Comparison of ENCODE assay signal across 13 cellular contexts in genomic region chr7:129609666-129610065, GRCh38. TPM values are rescaled to one million over a fixed set of nuclear protein-coding genes. Genes with fewer than 3 reads are reported as not detected.
DNase-seq lines count a peak whose midpoint lies in the region; ATAC-seq and TF ChIP-seq lines count a peak whose summit lies in the region.
"Had no signal": no experiment of that assay in that cellular context is flagged by ENCODE, and none has a peak within 500 bp of the region (broad histone marks: within the 10 kb centered on the region; RNA-seq: fewer than 3 reads in every experiment).

No MANE protein-coding gene starts in this region.

- peaks cover 55% of the 10 kb centered on the region for H3K79me2 ChIP-seq in PC-3 (ENCODE audit: low read length)
- peaks cover 32% of the 10 kb centered on the region for H3K79me2 ChIP-seq in smooth muscle cell (ENCODE audit: low read depth)

- peak overlapping the region; percentile 76; the same call in 1 of the 2 replicates for H3K4me2 ChIP-seq in PC-3 (ENCODE audit: low read length)
- H3K4me2 ChIP-seq in smooth muscle cell = no peak overlapping the region

- H3K9ac ChIP-seq in PC-3 (ENCODE audit: low read length) (no peak overlapping the region), endodermal cell (ENCODE audit: extremely low read depth, low read length, poor library complexity, severe bottlenecking) (no peak overlapping the region), smooth muscle cell (ENCODE audit: low read depth) (no peak overlapping the region)

- CTCF ChIA-PET in PC-3 (lab: Charles Lee) = no interaction called here

- H3K27me3 ChIP-seq in PC-3 (ENCODE audit: low read length) (no peaks in the 10 kb centered on the region), endodermal cell (ENCODE audit: control insufficient read depth, insufficient read depth, low read length, poor library complexity, severe bottlenecking) (no peaks in the 10 kb centered on the region), smooth muscle cell (ENCODE audit: low read depth) (no peaks in the 10 kb centered on the region)
- H3K27me3 ChIP-seq: SJSA1, upper lobe of right lung had no signal

- H3F3A ChIP-seq in PC-3 (ENCODE audit: low read length, unreplicated experiment) (no peaks in the 10 kb centered on the region), smooth muscle cell (ENCODE audit: low read depth) (no peaks in the 10 kb centered on the region)

- H3K9me3 ChIP-seq in PC-3 (ENCODE audit: low read length) = no peaks in the 10 kb centered on the region
- H3K9me3 ChIP-seq in endodermal cell (ENCODE audit: control insufficient read depth, low read length) = no peaks in the 10 kb centered on the region
- no peaks in the 10 kb centered on the region for H3K9me3 ChIP-seq in smooth muscle cell (replicated peaks; ENCODE audit: low read depth)
- H3K9me3 ChIP-seq: SJSA1, upper lobe of right lung had no signal

- H4K20me1 ChIP-seq in PC-3 (ENCODE audit: low read length) = peaks cover 17% of the 10 kb centered on the region
- H4K20me1 ChIP-seq in smooth muscle cell (ENCODE audit: low read depth) = peaks cover 23% of the 10 kb centered on the region

- WGBS in endodermal cell (ENCODE audit: insufficient coverage in 1 of 2, insufficient read length in 1 of 2), 2 experiments = 85 to 91% methylated on average over 2 of the region's 2 CpGs
- WGBS in smooth muscle cell (ENCODE audit: low lambda C conversion rate) = 81% methylated on average over 2 of the region's 2 CpGs

- no TSS peak for BruUV-seq in PC-3 (replicated peaks; lab: Mats Ljungman, UMichigan)

- H3K9me2 ChIP-seq in PC-3 (replicated peaks; ENCODE audit: low read length) = no peaks in the 10 kb centered on the region

- H2AFZ ChIP-seq in PC-3 (ENCODE audit: low read length) = no peak overlapping the region
- H2AFZ ChIP-seq in smooth muscle cell (ENCODE audit: low read depth) = no peak overlapping the region

- H3K27me3 Mint-ChIP-seq in activated T-cell treated with anti-CD3 and anti-CD28 coated beads, Interleukin-2, amount 50 U/mL, for 72 hours (ENCODE audit: low read depth) = no peaks in the 10 kb centered on the region
- H3K27me3 Mint-ChIP-seq in endodermal cell (ENCODE audit: insufficient read depth) = no peaks in the 10 kb centered on the region

- TF ChIP-seq CTCF in PC-3 (conservative IDR thresholded peaks at IDR 0.05; ENCODE audit: low read depth, low read length) (no peak), endodermal cell (conservative IDR thresholded peaks at IDR 0.05) (no peak), smooth muscle cell (IDR thresholded peaks at IDR 0.05; ENCODE audit: borderline replicate concordance, insufficient read depth, poor library complexity, severe bottlenecking) (no peak)

- no peak overlapping the region for H3K27ac ChIP-seq in PC-3 (ENCODE audit: low read length)
- no peak overlapping the region for H3K27ac ChIP-seq in endodermal cell (ENCODE audit: low read depth, low read length)
- peak overlapping the region; percentile 58 for H3K27ac ChIP-seq in smooth muscle cell (ENCODE audit: low read depth)
- H3K27ac ChIP-seq: SJSA1, upper lobe of right lung had no signal

- peak overlapping the region; percentile 96 for H3K27ac Mint-ChIP-seq in activated T-cell treated with anti-CD3 and anti-CD28 coated beads, Interleukin-2, amount 50 U/mL, for 72 hours
- peak overlapping the region; percentile 59 for H3K27ac Mint-ChIP-seq in endodermal cell

- H3K36me3 ChIP-seq in PC-3 (ENCODE audit: low read depth, low read length) = peaks cover 19% of the 10 kb centered on the region; the same call in 1 of the 2 replicates
- H3K36me3 ChIP-seq in endodermal cell (ENCODE audit: control insufficient read depth, insufficient read depth, low read length) = peaks cover 20% of the 10 kb centered on the region
- H3K36me3 ChIP-seq in smooth muscle cell (ENCODE audit: low read depth) = no peaks in the 10 kb centered on the region

- H3K9me3 Mint-ChIP-seq in activated T-cell treated with anti-CD3 and anti-CD28 coated beads, Interleukin-2, amount 50 U/mL, for 72 hours = no peaks in the 10 kb centered on the region
- H3K9me3 Mint-ChIP-seq in endodermal cell = no peaks in the 10 kb centered on the region

- H3K4me3 Mint-ChIP-seq in activated T-cell treated with anti-CD3 and anti-CD28 coated beads, Interleukin-2, amount 50 U/mL, for 72 hours = peak overlapping the region; percentile 94 to 95
- H3K4me3 Mint-ChIP-seq in endodermal cell = peak overlapping the region; percentile 84

- DNase-seq in activated T-cell treated with anti-CD3 and anti-CD28 coated beads, Interleukin-2, amount 50 U/mL, for 72 hours = no peak
- DNase-seq in activated T-cell treated with anti-CD3 and anti-CD28 coated beads, Interleukin-2, amount 50 U/mL, for 48 hours = no peak
- DNase-seq in PC-3 (no peak), endodermal cell (no peak), smooth muscle cell (lab: John Stamatoyannopoulos, UW; ENCODE audit: unreplicated experiment) (no peak), amygdala (lab: John Stamatoyannopoulos, UW) (no peak), left cardiac atrium (no peak), NCI-H748 (lab: John Stamatoyannopoulos, UW; ENCODE audit: unreplicated experiment) (no peak)
- DNase-seq: activated CD8-positive, alpha-beta memory T cell treated with anti-CD3 and anti-CD28 coated beads, Interleukin-2, amount 50 U/mL, for 4 hours; NCI-H226; right cardiac atrium; upper lobe of right lung had no signal

- peak overlapping the region; percentile 77; the same call in 1 of the 2 replicates for H3K4me3 ChIP-seq in PC-3 (ENCODE audit: low read length)
- no peak overlapping the region for H3K4me3 ChIP-seq in endodermal cell (ENCODE audit: low read length)
- H3K4me3 ChIP-seq in smooth muscle cell = no peak overlapping the region
- H3K4me3 ChIP-seq: SJSA1 had no signal

- peaks cover 8 to 13% of the 10 kb centered on the region in 2 donors for H3K36me3 Mint-ChIP-seq in activated T-cell treated with anti-CD3 and anti-CD28 coated beads, Interleukin-2, amount 50 U/mL, for 72 hours (ENCODE audit: insufficient read depth in 2 of 2)
- peaks cover 15% of the 10 kb centered on the region for H3K36me3 Mint-ChIP-seq in endodermal cell (ENCODE audit: low read depth)

- POLR2A ChIA-PET in PC-3 (lab: Charles Lee; ENCODE audit: unreplicated experiment) = no interaction called here

- H3K4me1 Mint-ChIP-seq in activated T-cell treated with anti-CD3 and anti-CD28 coated beads, Interleukin-2, amount 50 U/mL, for 72 hours (ENCODE audit: low read depth) = peaks cover 57% of the 10 kb centered on the region
- peaks cover 6% of the 10 kb centered on the region for H3K4me1 Mint-ChIP-seq in endodermal cell

- ATAC-seq in activated T-cell treated with anti-CD3 and anti-CD28 coated beads, Interleukin-2, amount 50 U/mL, for 72 hours (replicated peaks in 1 of 2) = no peak
- no peak for ATAC-seq in PC-3
- ATAC-seq in left cardiac atrium = no peak
- ATAC-seq: right cardiac atrium, upper lobe of right lung had no signal

- intact Hi-C loops in PC-3 (cut with micrococcal nuclease) (no loop called here), left cardiac atrium (cut with DNase I) (loop anchor here in 1 of 2 donors (10.0 kb wide), 1 partner anchor 105 kb away; the partner anchor contains the start of gene SMKR1)

- H3K4me1 ChIP-seq in PC-3 (ENCODE audit: insufficient read depth, low read length) (peaks cover 19% of the 10 kb centered on the region), endodermal cell (ENCODE audit: control insufficient read depth, insufficient read depth, low read length) (no peaks in the 10 kb centered on the region), smooth muscle cell (ENCODE audit: low read depth) (peaks cover 16% of the 10 kb centered on the region)

RNA-seq across cellular contexts. Expression of gene NRF1, which starts 1.9 kb away (rescaled TPM):
- 10 to 100 TPM; 22.1 to 25.1 TPM for total RNA-seq in activated T-cell treated with anti-CD3 and anti-CD28 coated beads, Interleukin-2, amount 50 U/mL, for 72 hours
- total RNA-seq in PC-3 (2014; rRNA removed) (13.6 and 21.1 TPM in 2 replicates), endodermal cell (10 to 100 TPM; 22.9 to 26.4 TPM), smooth muscle cell (10.2 and 13.4 TPM in 2 replicates), left cardiac atrium (10 to 100 TPM; 10.0 to 15.4 TPM)
- 19.4 TPM for polyA plus RNA-seq in endodermal cell (2013, experiment 1 of 2)
- polyA plus RNA-seq in endodermal cell (2013, experiment 2 of 2) = 18.7 TPM
- 8.9 and 10.1 TPM in 2 replicates for polyA plus RNA-seq in smooth muscle cell
